In genomic region chr6:6365242-6365641, GRCh38 we compare ENCODE assay signal across 38 cellular contexts. TPM values are rescaled to one million over a fixed set of nuclear protein-coding genes. Genes with fewer than 3 reads are reported as not detected.
A peak's percentile ranks its signal among the peaks of the same experiment; 100 is the strongest.
DNase-seq lines count a peak whose midpoint lies in the region; TF ChIP-seq lines count a peak whose summit lies in the region.
"Had no signal": no experiment of that assay in that cellular context is flagged by ENCODE, and none has a peak within 500 bp of the region (broad histone marks: within the 10 kb centered on the region; RNA-seq: fewer than 3 reads in every experiment).

No MANE protein-coding gene starts in this region.

- H3K27me3 ChIP-seq in osteoblast (ENCODE audit: insufficient read depth, low read length): no peaks in the 10 kb centered on the region
- H3K27me3 ChIP-seq: BE2C; BLaER1; BLaER1 treated with 17β-estradiol and CSF1 and Interleukin-3, amounts not matched to agents 10 nM and 100 nM had no signal

- H2AFZ ChIP-seq in osteoblast (ENCODE audit: low read length): no peak overlapping the region

- no peak overlapping the region for H3K4me3 ChIP-seq in osteoblast (ENCODE audit: insufficient read depth, low read length)
- H3K4me3 ChIP-seq: A549; BLaER1; BLaER1 treated with 17β-estradiol and CSF1 and Interleukin-3, amounts not matched to agents 10 nM and 100 nM had no signal

- no peak overlapping the region for H3K4me2 ChIP-seq in osteoblast (ENCODE audit: insufficient read depth, low read length)
- H3K4me2 ChIP-seq: A549; BLaER1; BLaER1 treated with 17β-estradiol and CSF1 and Interleukin-3, amounts not matched to agents 10 nM and 100 nM had no signal

- H3K4me1 ChIP-seq in osteoblast (ENCODE audit: insufficient read depth, low read length): no peaks in the 10 kb centered on the region
- H3K4me1 ChIP-seq: A549, BE2C, Caco-2 had no signal

- H3K36me3 ChIP-seq in osteoblast (ENCODE audit: insufficient read depth, low read length): no peaks in the 10 kb centered on the region
- H3K36me3 ChIP-seq: BE2C; BLaER1; BLaER1 treated with 17β-estradiol and CSF1 and Interleukin-3, amounts not matched to agents 10 nM and 100 nM had no signal

- no peaks in the 10 kb centered on the region for H3K79me2 ChIP-seq in osteoblast (ENCODE audit: insufficient read depth, low read length)

- H4K20me1 ChIP-seq in osteoblast (ENCODE audit: insufficient read depth, low read length): no peaks in the 10 kb centered on the region
- H4K20me1 ChIP-seq: BLaER1; BLaER1 treated with 17β-estradiol and CSF1 and Interleukin-3, amounts not matched to agents 10 nM and 100 nM had no signal

- peaks cover 2% of the 10 kb centered on the region for H3K9me3 ChIP-seq in osteoblast (ENCODE audit: low read depth, low read length)
- H3K9me3 ChIP-seq: A549; BE2C; BLaER1; BLaER1 treated with 17β-estradiol and CSF1 and Interleukin-3, amounts not matched to agents 10 nM and 100 nM; Caco-2 had no signal

- no peak overlapping the region for H3K27ac ChIP-seq in osteoblast (ENCODE audit: low read depth, low read length)
- H3K27ac ChIP-seq: 22Rv1; A549; BLaER1; BLaER1 treated with 17β-estradiol and CSF1 and Interleukin-3, amounts not matched to agents 10 nM and 100 nM; C4-2B had no signal

- peak; percentile 67 for DNase-seq in Ammon's horn (ENCODE audit: low spot score)
- DNase-seq in myocyte (ENCODE audit: low read depth): peak; percentile 43
- DNase-seq in occipital lobe (lab: John Stamatoyannopoulos, UW): peak; percentile 43
- peak; percentile 22 for DNase-seq in osteoblast (ENCODE audit: insufficient read length, low spot score, missing footprints)
- DNase-seq in iPS-NIHi11 (ENCODE audit: low spot score): no peak
- DNase-seq in NOMO-1 (lab: John Stamatoyannopoulos, UW; ENCODE audit: unreplicated experiment in 2 of 2): no peak
- no peak for DNase-seq in SHP77 (lab: John Stamatoyannopoulos, UW)
- DNase-seq in AG20443 (ENCODE audit: low spot score): no peak
- DNase-seq: 8988T; ACHN; AML-193; BE2C; C1 segment of cervical spinal cord; Caco-2; Calu3; CD4-positive, alpha-beta memory T cell; CD4-positive, alpha-beta T cell; CD4-positive, CD25-positive, alpha-beta regulatory T cell; CD8-positive, alpha-beta memory T cell; CD8-positive, alpha-beta T cell; COR-L47; DMS 273 treated with DMSO at 0.1 percent for 48 hours; DMS153; DMS53; DMS79; DMS79 treated with DMSO at 0.1 percent for 48 hours; DND-41; EL had no signal

- no peak for TF ChIP-seq CTCF in osteoblast (IDR thresholded peaks at IDR 0.05; ENCODE audit: extremely low read depth, low read depth, low read length)

RNA-seq across cellular contexts. Expression of gene F13A1, which starts 44.8 kb away (rescaled TPM):
- total RNA-seq in myocyte (757 and 1,086 TPM in 2 replicates), occipital lobe (8.4 TPM), osteoblast (under 0.01 TPM in 2 replicates)
- polyA plus RNA-seq in myocyte (2012): 658 TPM
- total RNA-seq: A172, A673, Caco-2, Calu3, G401 had no signal
- polyA plus RNA-seq: A549, AG04450, BJ had no signal

Comparison
In these comparisons a context has a peak if more than half of its experiments do, and no peak if none do; other contexts are left out.
1. DNase-seq: peak in Ammon's horn (single experiment), myocyte (single experiment), occipital lobe (single experiment) and osteoblast (single experiment); none in iPS-NIHi11 (single experiment), NOMO-1 (0 of 2), SHP77 (0 of 2) and AG20443 (single experiment).
2. RNA of gene F13A1, which starts 44.8 kb away (total RNA-seq): 757 to 1,086 TPM in myocyte; 8.4 TPM in occipital lobe (single experiment) and under 0.01 TPM in osteoblast; every median in the first group is over 10 times any median in the second.